Comparison of ENCODE assay signal across 8 cellular contexts in genomic region chr20:63969851-63970713, GRCh38. TPM values are rescaled to one million over a fixed set of nuclear protein-coding genes. Genes with fewer than 3 reads are reported as not detected.
DNase-seq lines count a peak whose midpoint lies in the region; ATAC-seq and TF ChIP-seq lines count a peak whose summit lies in the region.

Gene ZNF512B (minus strand): TSS chr20:63969930. CDS start chr20:63967950, 1,980 bp downstream.

- H3K9me3 ChIP-seq in stomach = peaks cover 0 to 10% (median 1%) of the 10 kb centered on the region in 4 donors

- intact Hi-C loops in stomach (cut with DNase I; ENCODE audit: low total_unique reads) = loop anchor here (5.0 kb wide), 1 partner anchor 433 kb away; the partner anchor contains the start of gene PTK6

- H3K4me1 ChIP-seq in stomach = peaks cover 21 to 43% (median 36%) of the 10 kb centered on the region in 4 donors

- no peak for TF ChIP-seq POLR2A in stomach (IDR thresholded peaks at IDR 0.05)

- H3K36me3 ChIP-seq in stomach = peaks cover 5 to 23% (median 18%) of the 10 kb centered on the region in 4 donors

- H3K27me3 ChIP-seq in stomach = no peaks in the 10 kb centered on the region

- peak within 1 kb of the TSS; percentile 67 to 87 (median 70) for H3K4me3 ChIP-seq in stomach

- TF ChIP-seq CTCF in stomach (IDR thresholded peaks at IDR 0.05) = no peak

- 4 to 32% (median 7%) methylated on average over 5 to 65 of the region's 70 CpGs for WGBS in stomach, 5 donors

- DNase-seq in NCI-H1417 (lab: John Stamatoyannopoulos, UW) = peak; percentile 63 to 81 (median 68)
- DNase-seq in NCI-H1417 treated with DMSO at 0.1 percent for 48 hours (lab: John Stamatoyannopoulos, UW) = no peak
- peak; percentile 87 for DNase-seq in NCI-H2171 (lab: John Stamatoyannopoulos, UW)
- DNase-seq in activated CD4-positive, alpha-beta T cell treated with anti-CD3 and anti-CD28 coated beads, Interleukin-2, amount 50 U/mL, for 4 hours = peak; percentile 60
- peak; percentile 89 for DNase-seq in mesenteric fat pad (ENCODE audit: low spot score)
- peak; percentile 73 for DNase-seq in stomach

- peak within 1 kb of the TSS; percentile 42 to 85 (median 50) for H3K27ac ChIP-seq in stomach

- TF ChIP-seq EP300 in stomach (IDR thresholded peaks at IDR 0.05) = no peak

- ATAC-seq in HG03521 (IDR thresholded peaks at IDR 0.05; ENCODE audit: unreplicated experiment) = no peak

- in situ Hi-C loops in endometrial microvascular endothelial cells (cut with HindIII; ENCODE audit: inconsistent ontology term, low pct_unique_long_range_greater_than_20kb, low sequenced_read_pairs) = no loop called here

RNA-seq across cellular contexts. Expression of gene ZNF512B, which starts in this region (rescaled TPM):
- total RNA-seq in endometrial microvascular endothelial cells (ENCODE audit: inconsistent ontology term) (18.3 TPM), mesenteric fat pad (18.7 TPM), stomach (10 to 100 TPM in 2 of 5 donors, 1 to 10 TPM in 3; 6.1 to 12.1 (median 9.2) TPM)
- 1 to 10 TPM; 3.5 to 7.6 (median 6.3) TPM for polyA plus RNA-seq in stomach
